ENCODE assay signal across 8 cellular contexts in genomic region chr1:167687919-167688519, GRCh38. TPM values are rescaled to one million over a fixed set of nuclear protein-coding genes. Genes with fewer than 3 reads are reported as not detected.
DNase-seq lines count a peak whose midpoint lies in the region; ATAC-seq and TF ChIP-seq lines count a peak whose summit lies in the region.

No MANE protein-coding gene starts in this region.

- DNase-seq in D341Med (ENCODE audit: low spot score) = peak; percentile 81
- DNase-seq in GM23338 (ENCODE audit: low spot score) = peak; percentile 95
- DNase-seq in NCI-H187 (lab: John Stamatoyannopoulos, UW) = peak; percentile 81 to 86
- peak; percentile 32 for DNase-seq in T-helper 22 cell (ENCODE audit: low read depth)
- DNase-seq in anterior cingulate cortex (lab: John Stamatoyannopoulos, UW) = peak in 50 of 58 donors; percentile 2 to 87 (median 52)
- DNase-seq in hippocampal formation (lab: John Stamatoyannopoulos, UW) = peak; percentile 62 to 75
- peak; percentile 29 for DNase-seq in smooth muscle cell (lab: John Stamatoyannopoulos, UW; ENCODE audit: unreplicated experiment)

- H3K9me2 ChIP-seq in GM23338 (ENCODE audit: insufficient read depth) = no peaks in the 10 kb centered on the region

- no peaks in the 10 kb centered on the region for H3K9me3 ChIP-seq in smooth muscle cell (replicated peaks; ENCODE audit: low read depth)

- no peaks in the 10 kb centered on the region for H3K9me3 Mint-ChIP-seq in GM23338

- H3K4me2 ChIP-seq in GM23338 (no peak overlapping the region), smooth muscle cell (no peak overlapping the region)

- H3F3A ChIP-seq in GM23338 (replicated peaks; ENCODE audit: low read depth) (no peaks in the 10 kb centered on the region), smooth muscle cell (ENCODE audit: low read depth) (no peaks in the 10 kb centered on the region)

- peaks cover 10% of the 10 kb centered on the region for H3K27me3 Mint-ChIP-seq in GM23338 (ENCODE audit: insufficient read depth, low read depth, poor library complexity)

- TF ChIP-seq CTCF in GM23338 (conservative IDR thresholded peaks at IDR 0.05; ENCODE audit: low read depth in 2 of 2) (peak; percentile 91 to 98), smooth muscle cell (IDR thresholded peaks at IDR 0.05; ENCODE audit: borderline replicate concordance, insufficient read depth, poor library complexity, severe bottlenecking) (peak; percentile 98)

- no peaks in the 10 kb centered on the region for H3K36me3 Mint-ChIP-seq in GM23338 (ENCODE audit: low read depth)

- H3K9ac ChIP-seq in smooth muscle cell (ENCODE audit: low read depth) = no peak overlapping the region

- H3K79me2 ChIP-seq in GM23338 (replicated peaks; ENCODE audit: insufficient read depth) (no peaks in the 10 kb centered on the region), smooth muscle cell (ENCODE audit: low read depth) (no peaks in the 10 kb centered on the region)

- no peaks in the 10 kb centered on the region for H3K27me3 ChIP-seq in GM23338 (ENCODE audit: insufficient read depth)
- H3K27me3 ChIP-seq in smooth muscle cell (ENCODE audit: low read depth) = no peaks in the 10 kb centered on the region

- ATAC-seq in GM23338 (peak; percentile 48), HG03025 (IDR thresholded peaks at IDR 0.05; ENCODE audit: low FRiP score, unreplicated experiment) (no peak)

- H3K36me3 ChIP-seq in GM23338 (ENCODE audit: insufficient read depth) (no peaks in the 10 kb centered on the region), smooth muscle cell (ENCODE audit: low read depth) (no peaks in the 10 kb centered on the region)

- no peak overlapping the region for H3K4me3 Mint-ChIP-seq in GM23338

- no peak overlapping the region for H3K27ac Mint-ChIP-seq in GM23338

- 25% methylated on average over 7 of the region's 7 CpGs for WGBS in smooth muscle cell (ENCODE audit: low lambda C conversion rate)

- H4K20me1 ChIP-seq in GM23338 (replicated peaks; ENCODE audit: insufficient read depth) = no peaks in the 10 kb centered on the region
- H4K20me1 ChIP-seq in smooth muscle cell (ENCODE audit: low read depth) = no peaks in the 10 kb centered on the region

- H3K4me1 ChIP-seq in GM23338 (ENCODE audit: insufficient read depth) (peaks cover 32% of the 10 kb centered on the region), smooth muscle cell (ENCODE audit: low read depth) (peaks cover 10% of the 10 kb centered on the region)

- no peak overlapping the region for H3K27ac ChIP-seq in GM23338 (ENCODE audit: low read depth)
- H3K27ac ChIP-seq in smooth muscle cell (ENCODE audit: low read depth) = no peak overlapping the region

- H2AFZ ChIP-seq in GM23338 (no peak overlapping the region), smooth muscle cell (ENCODE audit: low read depth) (no peak overlapping the region)

- H3K4me3 ChIP-seq in GM23338 = no peak overlapping the region
- no peak overlapping the region for H3K4me3 ChIP-seq in smooth muscle cell

- H3K4me1 Mint-ChIP-seq in GM23338 = peaks cover 40% of the 10 kb centered on the region

TF ChIP-seq in GM23338, 12 proteins besides CTCF, POLR2A, EP300 and RAD21:
- no peak for TF ChIP-seq NANOG (IDR thresholded peaks at IDR 0.05; ENCODE audit: borderline replicate concordance)
- no peak for TF ChIP-seq REST (IDR thresholded peaks at IDR 0.05; ENCODE audit: unreplicated experiment)
- no peak for TF ChIP-seq STAT1 (IDR thresholded peaks at IDR 0.05; ENCODE audit: unreplicated experiment)
- no peak for TF ChIP-seq ZNF114 (CRISPR knock-in tag; IDR thresholded peaks at IDR 0.05)
- no peak for TF ChIP-seq POLR2AphosphoS5 (IDR thresholded peaks at IDR 0.05; ENCODE audit: low read depth)
- TF ChIP-seq EZH2phosphoT487 (IDR thresholded peaks at IDR 0.05; ENCODE audit: unreplicated experiment) = no peak
- no peak for TF ChIP-seq CREB1 (CRISPR knock-in tag; IDR thresholded peaks at IDR 0.05; ENCODE audit: low read depth)
- TF ChIP-seq ETS1 (IDR thresholded peaks at IDR 0.05) = no peak
- no peak for TF ChIP-seq JUNB (IDR thresholded peaks at IDR 0.05; ENCODE audit: unreplicated experiment)
- no peak for TF ChIP-seq ZNF331 (CRISPR knock-in tag; IDR thresholded peaks at IDR 0.05; ENCODE audit: low read depth)

RNA-seq across cellular contexts. Expression of gene MPZL1, which starts 33.8 kb away (rescaled TPM):
- 85.1 and 86.5 TPM in 2 replicates for total RNA-seq in GM23338 (2014; rRNA removed; shearing (Covaris generic))
- polyA plus RNA-seq in GM23338 (2016; fragmentation: Nextera tagmentation; extraction: Ambion mirVana) = 26.6 and 35.1 TPM in 2 replicates
- total RNA-seq in smooth muscle cell = 250 and 264 TPM in 2 replicates
- polyA plus RNA-seq in smooth muscle cell = 276 and 303 TPM in 2 replicates

RNA-seq across cellular contexts. Expression of gene RCSD1, which starts 58.0 kb away (rescaled TPM):
- 0.73 TPM in 1 of 2 replicates, not detected in the other for total RNA-seq in GM23338 (2014; rRNA removed; shearing (Covaris generic))
- polyA plus RNA-seq in GM23338 (2016; fragmentation: Nextera tagmentation; extraction: Ambion mirVana) (0.18 and 0.42 TPM in 2 replicates), smooth muscle cell (0.40 TPM in 1 of 2 replicates, not detected in the other)
- 0.27 TPM in 1 of 2 replicates, not detected in the other for total RNA-seq in smooth muscle cell

Comparison
In these comparisons a context has a peak if more than half of its experiments do, and no peak if none do; other contexts are left out.
1. DNase-seq: peak in every context shown above with its lines; median percentile 95 in GM23338; 84 in NCI-H187; 81 in D341Med; 68 in hippocampal formation; 52 in anterior cingulate cortex; 32 in T-helper 22 cell; 29 in smooth muscle cell.